ENCODE assay signal across 21 cellular contexts in the genomic region with DNA sequence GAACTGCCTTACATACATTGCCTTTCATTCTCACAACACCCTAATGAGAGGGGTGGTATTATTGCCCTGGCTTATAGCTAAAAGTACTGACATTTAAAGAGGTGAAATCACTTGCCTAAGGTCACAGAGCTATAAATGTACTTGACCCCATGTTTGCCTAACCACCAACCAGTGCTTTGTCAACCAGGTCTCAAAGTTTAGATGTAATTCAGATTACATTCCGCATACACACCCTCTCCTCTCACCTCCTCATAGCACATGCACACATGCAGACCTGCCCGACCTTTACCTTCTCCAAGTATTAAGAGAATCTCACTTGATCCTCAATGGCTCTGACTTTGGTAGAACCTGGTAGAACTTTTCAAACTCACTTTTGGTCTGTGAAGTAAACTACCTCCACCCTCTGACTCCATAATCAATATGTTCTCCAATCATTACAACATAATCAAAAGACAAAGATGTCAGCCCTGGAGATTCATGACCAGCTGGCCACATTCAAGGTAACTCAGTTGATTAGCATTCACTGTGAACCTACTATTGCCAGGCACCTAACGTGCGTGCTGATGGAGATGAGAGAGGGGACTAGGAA.
DNase-seq lines count a peak whose midpoint lies in the region; ATAC-seq, FAIRE-seq and TF ChIP-seq lines count a peak whose summit lies in the region.
"Had no signal": no experiment of that assay in that cellular context is flagged by ENCODE, and none has a peak within 500 bp of the region (broad histone marks: within the 10 kb centered on the region; RNA-seq: fewer than 3 reads in every experiment).

No MANE protein-coding gene starts in this region.

- H3K4me3 ChIP-seq in HepG2 (replicated peaks in 1 of 3; ENCODE audit: insufficient read depth in 1 of 3, low read depth in 2 of 3, low read length in 3 of 3), result no peak overlapping the region
- H3K4me3 ChIP-seq in A673 (ENCODE audit: low read depth, low read length, poor library complexity, severe bottlenecking), result no peak overlapping the region
- H3K4me3 ChIP-seq: upper lobe of right lung had no signal

- intact Hi-C loops in activated CD4-positive, alpha-beta T cell treated with anti-CD3 and anti-CD28 coated beads, Interleukin-2, amount 10 ng/mL, durations not matched to agents 24 days and 14 days (cut with micrococcal nuclease), result loop anchor here (5.0 kb wide), 1 partner anchor 110 kb away; no protein-coding TSS in a partner anchor
- intact Hi-C loops in activated T-helper 1 cell treated with anti-CD3 and anti-CD28 coated beads, Interleukin-12 subunit alpha, Interleukin-12 subunit beta, Interleukin-2, Interleukin-4 antibody, amounts not matched to agents 30 ng/mL and 10 ng/mL and 1 ng/mL, durations not matched to agents 14 hours and 24 hours and 36 hours (cut with micrococcal nuclease), result loop anchor here (5.0 kb wide), 1 partner anchor 130 kb away; no protein-coding TSS in a partner anchor
- intact Hi-C loops in HepG2 (cut with micrococcal nuclease; ENCODE audit: unreplicated experiment) (loop anchor here (10.0 kb wide), 1 partner anchor 242 kb away; no protein-coding TSS in a partner anchor), A673 (cut with micrococcal nuclease; ENCODE audit: unreplicated experiment) (loop anchor here (5.0 kb wide), 1 partner anchor 65 kb away; no protein-coding TSS in a partner anchor)

- H3K27ac ChIP-seq in HepG2 (ENCODE audit: extremely low read length, insufficient read depth, low read length), result no peak overlapping the region
- no peak overlapping the region for H3K27ac ChIP-seq in A673 (ENCODE audit: low read depth, low read length, poor library complexity, severe bottlenecking)
- H3K27ac ChIP-seq: upper lobe of right lung had no signal

- H3K36me3 ChIP-seq in HepG2 (replicated peaks in 1 of 2; ENCODE audit: control insufficient read depth in 1 of 2, insufficient read depth in 2 of 2, low read length in 2 of 2) (no peaks in the 10 kb centered on the region), A673 (ENCODE audit: insufficient read depth, low read length, poor library complexity, severe bottlenecking) (no peaks in the 10 kb centered on the region)
- H3K36me3 ChIP-seq: BE2C, upper lobe of right lung had no signal

- no peak for DNase-seq in activated CD4-positive, alpha-beta T cell treated with anti-CD3 and anti-CD28 coated beads, Interleukin-2, amount 10 ng/mL, durations not matched to agents 24 days and 14 days
- DNase-seq in activated CD4-positive, alpha-beta T cell treated with anti-CD3 and anti-CD28 coated beads, Interleukin-2, amount 50 U/mL, for 4 hours, result no peak
- no peak for DNase-seq in activated T-helper 1 cell treated with anti-CD3 and anti-CD28 coated beads, Interleukin-12 subunit alpha, Interleukin-12 subunit beta, Interleukin-2, Interleukin-4 antibody, amounts not matched to agents 30 ng/mL and 10 ng/mL and 1 ng/mL, durations not matched to agents 14 hours and 24 hours and 36 hours (ENCODE audit: low spot score)
- DNase-seq in HepG2 (ENCODE audit: low spot score), result peak; percentile 37
- no peak for DNase-seq in stimulated activated effector memory CD8-positive, alpha-beta T cell treated with anti-CD3 and anti-CD28 coated beads, Interleukin-12 subunit alpha, Interleukin-12 subunit beta, amount 100 ng/mL, for 72 hours (ENCODE audit: low spot score in 2 of 2)
- DNase-seq in superior temporal gyrus (ENCODE audit: extremely low spot score), result no peak
- DNase-seq in A673 (ENCODE audit: low spot score), result no peak
- DNase-seq: activated effector memory CD4-positive, alpha-beta T cell treated with anti-CD3 and anti-CD28 coated beads, Interleukin-2, amount 50 U/mL, for 16 hours; amniotic stem cell; BE2C; foreskin melanocyte; hippocampal formation; NCI-H1092 treated with DMSO at 0.1 percent for 48 hours; NCI-H2029 treated with DMSO at 0.1 percent for 48 hours; NCI-H446; retina; SHP77 treated with DMSO at 0.1 percent for 48 hours; stimulated activated CD4-positive, alpha-beta T cell treated with anti-CD3 and anti-CD28 coated beads, Interleukin-4, amount 100 ng/mL, for 24 hours; upper lobe of right lung had no signal

- H3K27me3 ChIP-seq in HepG2 (ENCODE audit: control insufficient read depth in 1 of 2, insufficient read depth in 2 of 2, low read length in 2 of 2), result no peaks in the 10 kb centered on the region; a peak in 1 of 5 replicates
- no peaks in the 10 kb centered on the region for H3K27me3 ChIP-seq in A673 (replicated peaks; ENCODE audit: insufficient read depth, low read depth, low read length, poor library complexity)
- H3K27me3 ChIP-seq: BE2C, upper lobe of right lung had no signal

- peak; percentile 43 for FAIRE-seq in HepG2 (lab: Jason Lieb, UNC)
- FAIRE-seq: GM12892 had no signal

- H3K9me3 ChIP-seq in HepG2 (ENCODE audit: low read length) (no peaks in the 10 kb centered on the region), A673 (ENCODE audit: low read depth, low read length, poor library complexity, severe bottlenecking) (no peaks in the 10 kb centered on the region)
- H3K9me3 ChIP-seq: BE2C, upper lobe of right lung had no signal

- WGBS in HepG2 (ENCODE audit: low lambda C conversion rate), result 44% methylated on average over 4 of the region's 4 CpGs

- H4K20me1 ChIP-seq in HepG2 (ENCODE audit: insufficient read depth, low read length), result no peaks in the 10 kb centered on the region

- H3K4me2 ChIP-seq in HepG2 (ENCODE audit: low read depth, low read length), result peak overlapping the region; percentile 38

- TF ChIP-seq CTCF in HepG2 (CRISPR knock-in tag; IDR thresholded peaks at IDR 0.05) (no peak), A673 (conservative IDR thresholded peaks at IDR 0.05; ENCODE audit: low read depth, low read length) (no peak)

- TF ChIP-seq POLR2A in HepG2 (IDR thresholded peaks at IDR 0.05; ENCODE audit: insufficient read depth in 1 of 2, low read depth in 2 of 2, low read length in 2 of 2), result no peak

- peaks cover 15% of the 10 kb centered on the region for H3K4me1 Mint-ChIP-seq in activated CD4-positive, alpha-beta T cell treated with anti-CD3 and anti-CD28 coated beads, Interleukin-2, amount 10 ng/mL, durations not matched to agents 24 days and 14 days
- H3K4me1 Mint-ChIP-seq in activated T-helper 1 cell treated with anti-CD3 and anti-CD28 coated beads, Interleukin-12 subunit alpha, Interleukin-12 subunit beta, Interleukin-2, Interleukin-4 antibody, amounts not matched to agents 30 ng/mL and 10 ng/mL and 1 ng/mL, durations not matched to agents 14 hours and 24 hours and 36 hours (ENCODE audit: low read depth), result peaks cover 32% of the 10 kb centered on the region
- peaks cover 11% of the 10 kb centered on the region for H3K4me1 Mint-ChIP-seq in stimulated activated effector memory CD8-positive, alpha-beta T cell treated with anti-CD3 and anti-CD28 coated beads, Interleukin-12 subunit alpha, Interleukin-12 subunit beta, amount 100 ng/mL, for 72 hours

- POLR2A ChIA-PET in HepG2 (lab: Yijun Ruan, JAX), result interaction anchor here (1.0 to 5.2 kb wide), 4 partner anchors 14 to 328 kb away, joined by 3 to 128 read pairs (median 18); a partner anchor contains a TSS
- POLR2A ChIA-PET in A673 (lab: Charles Lee; ENCODE audit: low non-redundant PET), result interaction anchor here (0.5 to 0.8 kb wide), 2 partner anchors 62 to 1081 kb away, joined by 3 to 4 read pairs; no protein-coding TSS in a partner anchor

- H3K9ac ChIP-seq in HepG2 (ENCODE audit: insufficient read depth, low read depth, low read length), result no peak overlapping the region

- H3K4me1 ChIP-seq in HepG2 (ENCODE audit: insufficient read depth, low read length) (peaks cover 72% of the 10 kb centered on the region), A673 (ENCODE audit: insufficient read depth, low read length, poor library complexity, severe bottlenecking) (peaks cover 15% of the 10 kb centered on the region)
- H3K4me1 ChIP-seq: BE2C had no signal

- ATAC-seq in HepG2 (no peak), HG02840 (IDR thresholded peaks at IDR 0.05; ENCODE audit: low FRiP score, unreplicated experiment) (no peak)
- ATAC-seq in stimulated activated effector memory CD8-positive, alpha-beta T cell treated with anti-CD3 and anti-CD28 coated beads, Interleukin-12 subunit alpha, Interleukin-12 subunit beta, amount 100 ng/mL, for 72 hours, result no peak
- ATAC-seq: upper lobe of right lung had no signal

- H2AFZ ChIP-seq in HepG2 (ENCODE audit: low read length), result no peak overlapping the region

- in situ Hi-C loops in HepG2 (cut with HindIII; ENCODE audit: extremely low pct_ligation_motif_present, low pct_unique_long_range_greater_than_20kb), result loop anchor here (10.0 kb wide), 1 partner anchor 62 kb away; a partner anchor contains a TSS

- TF ChIP-seq RAD21 in HepG2 (CRISPR knock-in tag; IDR thresholded peaks at IDR 0.05), result no peak

- H3K27ac Mint-ChIP-seq in activated CD4-positive, alpha-beta T cell treated with anti-CD3 and anti-CD28 coated beads, Interleukin-2, amount 10 ng/mL, durations not matched to agents 24 days and 14 days, result no peak overlapping the region
- H3K27ac Mint-ChIP-seq in activated T-helper 1 cell treated with anti-CD3 and anti-CD28 coated beads, Interleukin-12 subunit alpha, Interleukin-12 subunit beta, Interleukin-2, Interleukin-4 antibody, amounts not matched to agents 30 ng/mL and 10 ng/mL and 1 ng/mL, durations not matched to agents 14 hours and 24 hours and 36 hours, result no peak overlapping the region
- no peak overlapping the region for H3K27ac Mint-ChIP-seq in stimulated activated effector memory CD8-positive, alpha-beta T cell treated with anti-CD3 and anti-CD28 coated beads, Interleukin-12 subunit alpha, Interleukin-12 subunit beta, amount 100 ng/mL, for 72 hours

- no TSS peak for BruUV-seq in HepG2 (replicated peaks; lab: Mats Ljungman, UMichigan)
- BruUV-seq in A673 (replicated peaks; lab: Mats Ljungman, UMichigan), result no TSS peak

- peak overlapping the region; percentile 51 for H3K4me3 Mint-ChIP-seq in activated CD4-positive, alpha-beta T cell treated with anti-CD3 and anti-CD28 coated beads, Interleukin-2, amount 10 ng/mL, durations not matched to agents 24 days and 14 days
- peak overlapping the region; percentile 49 for H3K4me3 Mint-ChIP-seq in activated T-helper 1 cell treated with anti-CD3 and anti-CD28 coated beads, Interleukin-12 subunit alpha, Interleukin-12 subunit beta, Interleukin-2, Interleukin-4 antibody, amounts not matched to agents 30 ng/mL and 10 ng/mL and 1 ng/mL, durations not matched to agents 14 hours and 24 hours and 36 hours
- H3K4me3 Mint-ChIP-seq in stimulated activated effector memory CD8-positive, alpha-beta T cell treated with anti-CD3 and anti-CD28 coated beads, Interleukin-12 subunit alpha, Interleukin-12 subunit beta, amount 100 ng/mL, for 72 hours, result peak overlapping the region; percentile 39

- TF ChIP-seq EP300 in HepG2 (IDR thresholded peaks at IDR 0.05; ENCODE audit: low read depth in 2 of 2, low read length in 2 of 2) (peak in 1 of 2 experiments; percentile 22; a peak in 1 of 4 replicates), HepG2 (CRISPR knock-in tag; IDR thresholded peaks at IDR 0.05; ENCODE audit: borderline replicate concordance) (no peak)

- CTCF ChIA-PET in HepG2 (lab: Yijun Ruan, JAX; ENCODE audit: low intra/inter-chr PET ratio, low total read pairs) (no interaction called here), A673 (lab: Charles Lee) (no interaction called here)

- H3K27me3 Mint-ChIP-seq in activated CD4-positive, alpha-beta T cell treated with anti-CD3 and anti-CD28 coated beads, Interleukin-2, amount 10 ng/mL, durations not matched to agents 24 days and 14 days, result peaks cover 72% of the 10 kb centered on the region
- H3K27me3 Mint-ChIP-seq in activated T-helper 1 cell treated with anti-CD3 and anti-CD28 coated beads, Interleukin-12 subunit alpha, Interleukin-12 subunit beta, Interleukin-2, Interleukin-4 antibody, amounts not matched to agents 30 ng/mL and 10 ng/mL and 1 ng/mL, durations not matched to agents 14 hours and 24 hours and 36 hours (ENCODE audit: insufficient read depth), result peaks cover 57% of the 10 kb centered on the region

- peaks cover under 1% of the 10 kb centered on the region for H3K9me3 Mint-ChIP-seq in activated CD4-positive, alpha-beta T cell treated with anti-CD3 and anti-CD28 coated beads, Interleukin-2, amount 10 ng/mL, durations not matched to agents 24 days and 14 days
- H3K9me3 Mint-ChIP-seq in activated T-helper 1 cell treated with anti-CD3 and anti-CD28 coated beads, Interleukin-12 subunit alpha, Interleukin-12 subunit beta, Interleukin-2, Interleukin-4 antibody, amounts not matched to agents 30 ng/mL and 10 ng/mL and 1 ng/mL, durations not matched to agents 14 hours and 24 hours and 36 hours, result peaks cover 9% of the 10 kb centered on the region
- peaks cover 7% of the 10 kb centered on the region for H3K9me3 Mint-ChIP-seq in stimulated activated effector memory CD8-positive, alpha-beta T cell treated with anti-CD3 and anti-CD28 coated beads, Interleukin-12 subunit alpha, Interleukin-12 subunit beta, amount 100 ng/mL, for 72 hours

- no peaks in the 10 kb centered on the region for H3K36me3 Mint-ChIP-seq in activated CD4-positive, alpha-beta T cell treated with anti-CD3 and anti-CD28 coated beads, Interleukin-2, amount 10 ng/mL, durations not matched to agents 24 days and 14 days (ENCODE audit: low read depth)
- H3K36me3 Mint-ChIP-seq in activated T-helper 1 cell treated with anti-CD3 and anti-CD28 coated beads, Interleukin-12 subunit alpha, Interleukin-12 subunit beta, Interleukin-2, Interleukin-4 antibody, amounts not matched to agents 30 ng/mL and 10 ng/mL and 1 ng/mL, durations not matched to agents 14 hours and 24 hours and 36 hours (ENCODE audit: low read depth), result peaks cover 7% of the 10 kb centered on the region
- H3K36me3 Mint-ChIP-seq in stimulated activated effector memory CD8-positive, alpha-beta T cell treated with anti-CD3 and anti-CD28 coated beads, Interleukin-12 subunit alpha, Interleukin-12 subunit beta, amount 100 ng/mL, for 72 hours, result no peaks in the 10 kb centered on the region

- H3K79me2 ChIP-seq in HepG2 (ENCODE audit: insufficient read depth, low read length), result no peaks in the 10 kb centered on the region
